8 cellular contexts compared by ENCODE assay signal in genomic region chr22:19940536-19941364, GRCh38. TPM values are rescaled to one million over a fixed set of nuclear protein-coding genes. Genes with fewer than 3 reads are reported as not detected.
A peak's percentile ranks its signal among the peaks of the same experiment; 100 is the strongest.
DNase-seq lines count a peak whose midpoint lies in the region; ATAC-seq and TF ChIP-seq lines count a peak whose summit lies in the region.

No MANE protein-coding gene starts in this region.

- TF ChIP-seq CTCF in HFF-Myc (IDR thresholded peaks at IDR 0.05; ENCODE audit: low read depth, low read length, missing control alignments): no peak

- CTCF ChIA-PET in activated CD8-positive, alpha-beta T cell treated with anti-CD3 and anti-CD28 coated beads, Interleukin-2, amount 10 ng/mL, durations not matched to agents 7 days and 5 days (lab: Charles Lee): interaction anchor here (3.1 kb wide), 1 partner anchor 14 kb away, joined by 25 read pairs; no protein-coding TSS in a partner anchor

- peaks cover 37% of the 10 kb centered on the region for H3K4me1 Mint-ChIP-seq in activated CD8-positive, alpha-beta T cell treated with anti-CD3 and anti-CD28 coated beads, Interleukin-2, amount 10 ng/mL, durations not matched to agents 7 days and 5 days (ENCODE audit: low read depth)

- no peaks in the 10 kb centered on the region for H3K36me3 ChIP-seq in iPS-15b (ENCODE audit: control insufficient read depth, insufficient read depth, low read length)
- no peaks in the 10 kb centered on the region for H3K36me3 ChIP-seq in stomach smooth muscle (ENCODE audit: control insufficient read depth in 2 of 2, insufficient read depth in 2 of 2, low read length in 2 of 2)

- no peaks in the 10 kb centered on the region for H3K9me3 Mint-ChIP-seq in activated CD8-positive, alpha-beta T cell treated with anti-CD3 and anti-CD28 coated beads, Interleukin-2, amount 10 ng/mL, durations not matched to agents 7 days and 5 days (ENCODE audit: insufficient read depth)

- no peaks in the 10 kb centered on the region for H3K27me3 Mint-ChIP-seq in activated CD8-positive, alpha-beta T cell treated with anti-CD3 and anti-CD28 coated beads, Interleukin-2, amount 10 ng/mL, durations not matched to agents 7 days and 5 days (ENCODE audit: low read depth)

- peak overlapping the region; percentile 98 for H3K27ac ChIP-seq in stomach smooth muscle (ENCODE audit: low read length)

- DNase-seq in HFF-Myc (ENCODE audit: extremely low read depth, low read depth) (no peak), hypothalamus (lab: John Stamatoyannopoulos, UW) (no peak)
- DNase-seq in activated CD8-positive, alpha-beta T cell treated with anti-CD3 and anti-CD28 coated beads, Interleukin-2, amount 10 ng/mL, durations not matched to agents 7 days and 5 days: no peak
- DNase-seq in stimulated activated CD4-positive, alpha-beta T cell treated with anti-CD3 and anti-CD28 coated beads, Interleukin-4, amount 100 ng/mL, for 4 hours: no peak
- no peak for DNase-seq in activated CD4-positive, CD25-positive, alpha-beta regulatory T cell treated with anti-CD3 and anti-CD28 coated beads, Interleukin-2, amount 50 U/mL, for 72 hours

- H3K4me1 ChIP-seq in iPS-15b (ENCODE audit: control insufficient read depth, insufficient read depth, low read length) (peaks cover 6% of the 10 kb centered on the region), stomach smooth muscle (ENCODE audit: control insufficient read depth, insufficient read depth, low read length) (peaks cover 30% of the 10 kb centered on the region)

- ATAC-seq in activated CD8-positive, alpha-beta T cell treated with anti-CD3 and anti-CD28 coated beads, Interleukin-2, amount 10 ng/mL, durations not matched to agents 7 days and 5 days: peak; percentile 12
- ATAC-seq in GM21737 (IDR thresholded peaks at IDR 0.05; ENCODE audit: unreplicated experiment): no peak

- H3K4me3 ChIP-seq in HFF-Myc (replicated peaks; ENCODE audit: low read depth, low read length) (peak overlapping the region; percentile 76), iPS-15b (ENCODE audit: low read depth, low read length) (peak overlapping the region; percentile 67), stomach smooth muscle (ENCODE audit: low read length in 2 of 2) (peak overlapping the region; percentile 90 to 99)

- peaks cover 22% of the 10 kb centered on the region for H3K36me3 Mint-ChIP-seq in activated CD8-positive, alpha-beta T cell treated with anti-CD3 and anti-CD28 coated beads, Interleukin-2, amount 10 ng/mL, durations not matched to agents 7 days and 5 days (ENCODE audit: low read depth)

- POLR2A ChIA-PET in activated CD8-positive, alpha-beta T cell treated with anti-CD3 and anti-CD28 coated beads, Interleukin-2, amount 10 ng/mL, durations not matched to agents 7 days and 5 days (lab: Charles Lee): interaction anchor here (0.6 to 2.6 kb wide), 4 partner anchors 13 to 175 kb away, joined by 3 to 10 read pairs (median 3); no protein-coding TSS in a partner anchor

- H3K27ac Mint-ChIP-seq in activated CD8-positive, alpha-beta T cell treated with anti-CD3 and anti-CD28 coated beads, Interleukin-2, amount 10 ng/mL, durations not matched to agents 7 days and 5 days: peak overlapping the region; percentile 96

- H3K9ac ChIP-seq in iPS-15b (ENCODE audit: low read depth, low read length): peak overlapping the region; percentile 79
- peak overlapping the region; percentile 90 to 95 for H3K9ac ChIP-seq in stomach smooth muscle (ENCODE audit: low read length in 2 of 2)

- H3K9me3 ChIP-seq in iPS-15b (ENCODE audit: control insufficient read depth, insufficient read depth, low read length): no peaks in the 10 kb centered on the region
- no peaks in the 10 kb centered on the region for H3K9me3 ChIP-seq in stomach smooth muscle (ENCODE audit: control insufficient read depth in 2 of 2, low read length in 2 of 2)

- no peaks in the 10 kb centered on the region for H3K27me3 ChIP-seq in iPS-15b (ENCODE audit: control insufficient read depth, insufficient read depth, low read length)
- H3K27me3 ChIP-seq in stomach smooth muscle (ENCODE audit: control insufficient read depth in 1 of 2, insufficient read depth in 2 of 2, low read length in 2 of 2): no peaks in the 10 kb centered on the region

- peak overlapping the region; percentile 95 for H3K4me3 Mint-ChIP-seq in activated CD8-positive, alpha-beta T cell treated with anti-CD3 and anti-CD28 coated beads, Interleukin-2, amount 10 ng/mL, durations not matched to agents 7 days and 5 days

RNA-seq across cellular contexts. Expression of gene COMT, which starts 0.8 kb away (rescaled TPM):
- 10 to 100 TPM; 92.8 to 97.1 TPM for total RNA-seq in activated CD8-positive, alpha-beta T cell treated with anti-CD3 and anti-CD28 coated beads, Interleukin-2, amount 10 ng/mL, durations not matched to agents 7 days and 5 days

RNA-seq across cellular contexts. Expression of gene TXNRD2, which starts 0.9 kb away (rescaled TPM):
- total RNA-seq in activated CD8-positive, alpha-beta T cell treated with anti-CD3 and anti-CD28 coated beads, Interleukin-2, amount 10 ng/mL, durations not matched to agents 7 days and 5 days: 10 to 100 TPM; 16.1 to 19.3 TPM
